In genomic region chr13:48533207-48533499, GRCh38 we compare ENCODE assay signal across 8 cellular contexts. TPM values are rescaled to one million over a fixed set of nuclear protein-coding genes. Genes with fewer than 3 reads are reported as not detected.
A peak's percentile ranks its signal among the peaks of the same experiment; 100 is the strongest.
DNase-seq lines count a peak whose midpoint lies in the region; ATAC-seq lines count a peak whose summit lies in the region.

No MANE protein-coding gene starts in this region.

- peak overlapping the region; percentile 80 for H3K4me3 ChIP-seq in mononuclear cell (ENCODE audit: low read length)

- no peaks in the 10 kb centered on the region for H3K9me3 ChIP-seq in mononuclear cell (ENCODE audit: low read depth, low read length)

- H3K27me3 ChIP-seq in mononuclear cell (ENCODE audit: insufficient read depth, low read length): no peaks in the 10 kb centered on the region

- H3K4me1 ChIP-seq in mononuclear cell (ENCODE audit: insufficient read depth, low read length): peaks cover 59% of the 10 kb centered on the region

- intact Hi-C loops in Right ventricle myocardium inferior (cut with DNase I) (loop anchor here (5.0 kb wide), 2 partner anchors 39 to 121 kb away; partner anchors contain the start of gene LPAR6), cardiac septum (cut with DNase I) (loop anchor here (2.0 kb wide), 1 partner anchor 42 kb away; no protein-coding TSS in a partner anchor)

- H3K27ac ChIP-seq in cingulate gyrus (ENCODE audit: low read depth, low read length): peak overlapping the region; percentile 99

- DNase-seq in Right ventricle myocardium inferior (ENCODE audit: missing footprints) (no peak), cardiac septum (ENCODE audit: low spot score) (no peak), DMS53 treated with DMSO at 0.1 percent for 48 hours (lab: John Stamatoyannopoulos, UW; ENCODE audit: unreplicated experiment) (no peak)

- ATAC-seq in Right ventricle myocardium inferior (peak; percentile 1), GM19463 (IDR thresholded peaks at IDR 0.05; ENCODE audit: unreplicated experiment) (no peak), HG02588 (IDR thresholded peaks at IDR 0.05; ENCODE audit: unreplicated experiment) (no peak), GM19035 (IDR thresholded peaks at IDR 0.05; ENCODE audit: unreplicated experiment) (no peak)

RNA-seq across cellular contexts. Expression of gene RCBTB2, which starts 0.3 kb away (rescaled TPM):
- total RNA-seq in Right ventricle myocardium inferior (16.4 TPM), cardiac septum (8.0 TPM), mononuclear cell (10.4 TPM)
